In genomic region chr22:42892571-42893316, GRCh38 we compare ENCODE assay signal across 12 cellular contexts. TPM values are rescaled to one million over a fixed set of nuclear protein-coding genes. Genes with fewer than 3 reads are reported as not detected.
DNase-seq lines count a peak whose midpoint lies in the region; ATAC-seq and TF ChIP-seq lines count a peak whose summit lies in the region.
"Had no signal": no experiment of that assay in that cellular context is flagged by ENCODE, and none has a peak within 500 bp of the region (broad histone marks: within the 10 kb centered on the region; RNA-seq: fewer than 3 reads in every experiment).

No MANE protein-coding gene starts in this region.

- no peak overlapping the region for H3K27ac ChIP-seq in endodermal cell (ENCODE audit: low read depth, low read length)
- H3K27ac ChIP-seq: WERI-Rb-1 had no signal

- intact Hi-C loops in natural killer cell (cut with micrococcal nuclease): loop anchor here (2.0 to 10.0 kb wide), 2 partner anchors 32 to 122 kb away; partner anchors contain the start of gene PACSIN2

- peaks cover 12% of the 10 kb centered on the region for H3K4me1 Mint-ChIP-seq in endodermal cell
- H3K4me1 Mint-ChIP-seq in natural killer cell: peaks cover 65 to 84% of the 10 kb centered on the region in 2 donors
- H3K4me1 Mint-ChIP-seq in activated naive CD8-positive, alpha-beta T cell treated with anti-CD3 and anti-CD28 coated beads for 36 hours: peaks cover 31% of the 10 kb centered on the region

- H3K36me3 ChIP-seq in endodermal cell (ENCODE audit: control insufficient read depth, insufficient read depth, low read length): peaks cover 36% of the 10 kb centered on the region

- H3K27me3 Mint-ChIP-seq in endodermal cell (ENCODE audit: insufficient read depth): no peaks in the 10 kb centered on the region
- no peaks in the 10 kb centered on the region for H3K27me3 Mint-ChIP-seq in natural killer cell (ENCODE audit: low read depth in 2 of 2)
- H3K27me3 Mint-ChIP-seq in activated naive CD8-positive, alpha-beta T cell treated with anti-CD3 and anti-CD28 coated beads for 36 hours: no peaks in the 10 kb centered on the region

- H3K27me3 ChIP-seq in endodermal cell (ENCODE audit: control insufficient read depth, insufficient read depth, low read length, poor library complexity, severe bottlenecking): no peaks in the 10 kb centered on the region

- no peaks in the 10 kb centered on the region for H3K9me3 ChIP-seq in endodermal cell (ENCODE audit: control insufficient read depth, low read length)

- TF ChIP-seq CTCF in endodermal cell (conservative IDR thresholded peaks at IDR 0.05) (no peak), natural killer cell (IDR thresholded peaks at IDR 0.05) (no peak)

- ATAC-seq in natural killer cell: peak; percentile 8 to 50 (median 11)

- H3K4me3 ChIP-seq in endodermal cell (ENCODE audit: low read length): no peak overlapping the region

- no peaks in the 10 kb centered on the region for H3K4me1 ChIP-seq in endodermal cell (ENCODE audit: control insufficient read depth, insufficient read depth, low read length)

- no peaks in the 10 kb centered on the region for H3K9me3 Mint-ChIP-seq in endodermal cell
- no peaks in the 10 kb centered on the region for H3K9me3 Mint-ChIP-seq in natural killer cell
- no peaks in the 10 kb centered on the region for H3K9me3 Mint-ChIP-seq in activated naive CD8-positive, alpha-beta T cell treated with anti-CD3 and anti-CD28 coated beads for 36 hours
- H3K9me3 Mint-ChIP-seq: neural crest cell had no signal

- H3K4me3 Mint-ChIP-seq in endodermal cell (no peak overlapping the region), natural killer cell (peak overlapping the region; percentile 45)
- H3K4me3 Mint-ChIP-seq in activated naive CD8-positive, alpha-beta T cell treated with anti-CD3 and anti-CD28 coated beads for 36 hours: no peak overlapping the region
- H3K4me3 Mint-ChIP-seq: neural crest cell had no signal

- peak; percentile 27 for DNase-seq in GF-D8 (lab: John Stamatoyannopoulos, UW)
- peak; percentile 19 for DNase-seq in KG1 (lab: John Stamatoyannopoulos, UW)
- no peak for DNase-seq in endodermal cell
- no peak for DNase-seq in natural killer cell
- no peak for DNase-seq in DMS 273 (lab: John Stamatoyannopoulos, UW; ENCODE audit: unreplicated experiment)
- DNase-seq in activated CD4-positive, alpha-beta T cell treated with anti-CD3 and anti-CD28 coated beads for 48 hours: no peak
- DNase-seq in activated naive CD8-positive, alpha-beta T cell treated with anti-CD3 and anti-CD28 coated beads for 36 hours: no peak
- no peak for DNase-seq in amygdala (lab: John Stamatoyannopoulos, UW)
- DNase-seq: activated T-cell treated with anti-CD3 and anti-CD28 coated beads, Interleukin-2, amount 50 U/mL, for 48 hours; NCI-H2171 treated with DMSO at 0.1 percent for 48 hours; WERI-Rb-1 had no signal

- H3K9ac ChIP-seq in endodermal cell (ENCODE audit: extremely low read depth, low read length, poor library complexity, severe bottlenecking): no peak overlapping the region

- H3K36me3 Mint-ChIP-seq in endodermal cell (ENCODE audit: low read depth) (peaks cover 29% of the 10 kb centered on the region), natural killer cell (no peaks in the 10 kb centered on the region)
- peaks cover 10% of the 10 kb centered on the region for H3K36me3 Mint-ChIP-seq in activated naive CD8-positive, alpha-beta T cell treated with anti-CD3 and anti-CD28 coated beads for 36 hours

- 87 to 93% methylated on average over 9 to 10 of the region's 10 CpGs for WGBS in endodermal cell (ENCODE audit: insufficient coverage in 1 of 2, insufficient read length in 1 of 2), 2 experiments

- H3K27ac Mint-ChIP-seq in endodermal cell (peak overlapping the region; percentile 26), natural killer cell (peak overlapping the region; percentile 91 to 92)
- H3K27ac Mint-ChIP-seq in activated naive CD8-positive, alpha-beta T cell treated with anti-CD3 and anti-CD28 coated beads for 36 hours: no peak overlapping the region

RNA-seq across cellular contexts. Expression of gene ARFGAP3, which starts 35.7 kb away (rescaled TPM):
- total RNA-seq in endodermal cell (10 to 100 TPM; 20.5 to 36.9 TPM), natural killer cell (10 to 100 TPM; 46.3 to 58.0 (median 53.8) TPM)
- polyA plus RNA-seq in endodermal cell (2013, experiment 1 of 2): 30.6 TPM
- polyA plus RNA-seq in endodermal cell (2013, experiment 2 of 2): 32.2 TPM
- 10 to 100 TPM; 27.2 to 29.1 TPM for total RNA-seq in activated naive CD8-positive, alpha-beta T cell treated with anti-CD3 and anti-CD28 coated beads for 36 hours

Comparison
In these comparisons a context has a peak if more than half of its experiments do, and no peak if none do; other contexts are left out.
1. DNase-seq: peak in GF-D8 (single experiment) and KG1 (single experiment); none in endodermal cell (single experiment), natural killer cell (single experiment), DMS 273 (single experiment), activated CD4-positive, alpha-beta T cell treated with anti-CD3 and anti-CD28 coated beads for 48 hours (single experiment), activated naive CD8-positive, alpha-beta T cell treated with anti-CD3 and anti-CD28 coated beads for 36 hours (single experiment) and amygdala (0 of 56).